ENCODE assay signal across 25 cellular contexts in the genomic region with DNA sequence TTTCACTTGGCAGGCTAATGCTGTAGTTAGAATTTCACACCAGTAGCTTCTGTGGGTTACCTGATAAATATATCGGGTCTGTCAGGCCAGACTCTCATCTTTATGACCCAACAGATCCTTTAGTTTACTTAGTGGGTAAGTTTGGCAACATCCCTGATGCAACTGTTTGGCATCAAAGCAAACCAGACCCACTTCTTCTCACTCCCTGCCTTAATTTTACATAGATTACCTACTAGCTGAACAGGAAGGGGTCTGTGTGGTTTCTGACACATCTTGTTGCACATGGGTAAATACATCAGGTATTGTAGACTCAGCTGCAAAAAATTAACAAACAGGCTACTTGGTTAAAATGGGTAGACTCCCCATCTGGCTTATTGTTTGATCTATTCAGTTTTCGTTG. TPM values are rescaled to one million over a fixed set of nuclear protein-coding genes. Genes with fewer than 3 reads are reported as not detected.
DNase-seq lines count a peak whose midpoint lies in the region; ATAC-seq, FAIRE-seq and TF ChIP-seq lines count a peak whose summit lies in the region.
"Had no signal": no experiment of that assay in that cellular context is flagged by ENCODE, and none has a peak within 500 bp of the region (broad histone marks: within the 10 kb centered on the region; RNA-seq: fewer than 3 reads in every experiment).

No MANE protein-coding gene starts in this region.

- H3K27ac ChIP-seq in CD8-positive, alpha-beta memory T cell (ENCODE audit: low read depth, low read length) = no peak overlapping the region
- no peak overlapping the region for H3K27ac ChIP-seq in neural progenitor cell
- H3K27ac ChIP-seq: body of pancreas, KMS-11, upper lobe of right lung had no signal

- H3K9ac ChIP-seq in Loucy (ENCODE audit: low read depth, low read length, poor library complexity, severe bottlenecking) (no peak overlapping the region), neural progenitor cell (no peak overlapping the region)
- H3K9ac ChIP-seq: KMS-11 had no signal

- H3K9me3 Mint-ChIP-seq in CD8-positive, alpha-beta memory T cell = no peaks in the 10 kb centered on the region
- no peaks in the 10 kb centered on the region for H3K9me3 Mint-ChIP-seq in naive thymus-derived CD8-positive, alpha-beta T cell
- H3K9me3 Mint-ChIP-seq in neural progenitor cell = no peaks in the 10 kb centered on the region

- peak overlapping the region; percentile 23 to 61 (median 53) for H3K4me3 Mint-ChIP-seq in CD8-positive, alpha-beta memory T cell
- H3K4me3 Mint-ChIP-seq in naive thymus-derived CD8-positive, alpha-beta T cell = no peak overlapping the region
- H3K4me3 Mint-ChIP-seq in neural progenitor cell = no peak overlapping the region

- H3F3A ChIP-seq in Loucy (ENCODE audit: low read depth) (no peaks in the 10 kb centered on the region), neural progenitor cell (ENCODE audit: low read depth) (peaks cover 7% of the 10 kb centered on the region)

- peaks cover 0 to 7% of the 10 kb centered on the region in 2 donors for H3K27me3 Mint-ChIP-seq in CD8-positive, alpha-beta memory T cell
- no peaks in the 10 kb centered on the region for H3K27me3 Mint-ChIP-seq in naive thymus-derived CD8-positive, alpha-beta T cell
- peaks cover 32% of the 10 kb centered on the region for H3K27me3 Mint-ChIP-seq in neural progenitor cell (ENCODE audit: insufficient read depth, low read depth)

- peak overlapping the region; percentile 13 for H3K4me2 ChIP-seq in Loucy (ENCODE audit: low read depth, low read length, poor library complexity, severe bottlenecking)
- no peak overlapping the region for H3K4me2 ChIP-seq in neural progenitor cell
- H3K4me2 ChIP-seq: KMS-11 had no signal

- no peak for TF ChIP-seq CTCF in Loucy (conservative IDR thresholded peaks at IDR 0.05; ENCODE audit: low read length)
- TF ChIP-seq CTCF in bronchial epithelial cell (IDR thresholded peaks at IDR 0.05; ENCODE audit: insufficient read depth, low read length, severe bottlenecking) = no peak
- TF ChIP-seq CTCF in neural progenitor cell (IDR thresholded peaks at IDR 0.05) = no peak

- peak in 2 of 5 donors; percentile 52 to 65 for DNase-seq in CD8-positive, alpha-beta memory T cell
- DNase-seq in bronchial epithelial cell (ENCODE audit: low read depth) (peak; percentile 61), NCI-H1930 (lab: John Stamatoyannopoulos, UW) (no peak), neural progenitor cell (ENCODE audit: low spot score) (no peak), activated T-cell treated with anti-CD3 and anti-CD28 coated beads for 4 hours (no peak)
- peak in 1 of 10 donors; percentile 32 for DNase-seq in naive thymus-derived CD8-positive, alpha-beta T cell
- DNase-seq: activated CD4-positive, CD25-positive, alpha-beta regulatory T cell treated with anti-CD3 and anti-CD28 coated beads, Interleukin-2, amount 50 U/mL, for 72 hours; activated gamma-delta T cell; activated T-cell treated with anti-CD3 and anti-CD28 coated beads, Interleukin-2, amount 50 U/mL, for 1 hour; body of pancreas; DMS79 treated with DMSO at 0.1 percent for 48 hours; effector memory CD4-positive, alpha-beta T cell; MV-4-11; NCI-H510A; nucleus accumbens; stimulated activated CD4-positive, alpha-beta T cell treated with anti-CD3 and anti-CD28 coated beads, Interleukin-1b, Interleukin-23, amount 100 ng/mL, for 48 hours; T1000; upper lobe of right lung had no signal

- POLR2A ChIA-PET in CD8-positive, alpha-beta memory T cell (lab: Charles Lee) = interaction anchor here (1.1 to 7.8 kb wide), 3 partner anchors 11 to 270 kb away, joined by 3 to 69 read pairs (median 4); a partner anchor contains a TSS
- POLR2A ChIA-PET in naive thymus-derived CD8-positive, alpha-beta T cell (lab: Charles Lee) = interaction anchor here (0.9 to 9.0 kb wide), 3 partner anchors 16 to 30 kb away, joined by 3 to 128 read pairs (median 8); a partner anchor contains a TSS

- 0 out of 2 replicates have a peak overlapping the region, but pooled peaks have one; percentile 29 for H2AFZ ChIP-seq in Loucy (ENCODE audit: low read length)
- no peak overlapping the region for H2AFZ ChIP-seq in neural progenitor cell (replicated peaks)

- H3K4me1 Mint-ChIP-seq in CD8-positive, alpha-beta memory T cell = peaks cover 32 to 46% (median 34%) of the 10 kb centered on the region in 3 donors
- H3K4me1 Mint-ChIP-seq in naive thymus-derived CD8-positive, alpha-beta T cell = peaks cover 0 to 42% (median 14%) of the 10 kb centered on the region in 4 donors
- H3K4me1 Mint-ChIP-seq in neural progenitor cell = peaks cover 10% of the 10 kb centered on the region

- no peak for ATAC-seq in naive thymus-derived CD8-positive, alpha-beta T cell
- ATAC-seq in HG03378 (IDR thresholded peaks at IDR 0.05; ENCODE audit: unreplicated experiment) = no peak
- ATAC-seq: body of pancreas, upper lobe of right lung had no signal

- FAIRE-seq in bronchial epithelial cell (lab: Jason Lieb, UNC) = no peak
- FAIRE-seq: H1, keratinocyte had no signal

- H3K4me1 ChIP-seq in CD8-positive, alpha-beta memory T cell (ENCODE audit: insufficient read depth, low read length) = peaks cover 18% of the 10 kb centered on the region
- peaks cover 9% of the 10 kb centered on the region for H3K4me1 ChIP-seq in Loucy (ENCODE audit: insufficient read depth, low read length, poor library complexity, severe bottlenecking)
- peaks cover 6% of the 10 kb centered on the region for H3K4me1 ChIP-seq in neural progenitor cell

- H3K36me3 Mint-ChIP-seq in CD8-positive, alpha-beta memory T cell = peaks cover 0 to 19% (median 0%) of the 10 kb centered on the region in 3 donors
- H3K36me3 Mint-ChIP-seq in naive thymus-derived CD8-positive, alpha-beta T cell = no peaks in the 10 kb centered on the region
- no peaks in the 10 kb centered on the region for H3K36me3 Mint-ChIP-seq in neural progenitor cell

- H4K20me1 ChIP-seq in Loucy (ENCODE audit: insufficient read depth, low read length, poor library complexity, severe bottlenecking) (peaks cover 17% of the 10 kb centered on the region), neural progenitor cell (ENCODE audit: low read depth) (peaks cover 11% of the 10 kb centered on the region)

- H3K9me2 ChIP-seq in Loucy (replicated peaks; ENCODE audit: low read depth, low read length) = no peaks in the 10 kb centered on the region

- CTCF ChIA-PET in CD8-positive, alpha-beta memory T cell (lab: Charles Lee) = interaction anchor here (1.8 to 6.3 kb wide), 3 partner anchors 27 to 43 kb away, joined by 4 to 57 read pairs (median 5); a partner anchor contains a TSS

- H3K27me3 ChIP-seq in CD8-positive, alpha-beta memory T cell (ENCODE audit: insufficient read depth, low read length, poor library complexity, severe bottlenecking) = no peaks in the 10 kb centered on the region
- H3K27me3 ChIP-seq in Loucy (ENCODE audit: insufficient read depth, low read length, poor library complexity, severe bottlenecking) = no peaks in the 10 kb centered on the region
- H3K27me3 ChIP-seq in bronchial epithelial cell (ENCODE audit: control insufficient read depth, insufficient read depth, low read length) = no peaks in the 10 kb centered on the region
- H3K27me3 ChIP-seq in neural progenitor cell = peaks cover 72% of the 10 kb centered on the region
- H3K27me3 ChIP-seq: body of pancreas, upper lobe of right lung had no signal

- peak overlapping the region; percentile 84 to 97 (median 94) for H3K27ac Mint-ChIP-seq in CD8-positive, alpha-beta memory T cell
- H3K27ac Mint-ChIP-seq in naive thymus-derived CD8-positive, alpha-beta T cell = peak overlapping the region in 8 of 10 donors; percentile 12 to 87 (median 74)
- H3K27ac Mint-ChIP-seq in neural progenitor cell = no peak overlapping the region

- H3K9me3 ChIP-seq in CD8-positive, alpha-beta memory T cell (ENCODE audit: low read length) = no peaks in the 10 kb centered on the region
- H3K9me3 ChIP-seq in Loucy (ENCODE audit: insufficient read depth, low read depth, low read length) (no peaks in the 10 kb centered on the region), neural progenitor cell (ENCODE audit: low read depth) (no peaks in the 10 kb centered on the region)
- H3K9me3 ChIP-seq: body of pancreas, upper lobe of right lung had no signal

- peaks cover 5% of the 10 kb centered on the region for H3K36me3 ChIP-seq in CD8-positive, alpha-beta memory T cell (ENCODE audit: insufficient read depth, low read length)
- no peaks in the 10 kb centered on the region for H3K36me3 ChIP-seq in Loucy (ENCODE audit: insufficient read depth, low read length)
- peaks cover 4% of the 10 kb centered on the region for H3K36me3 ChIP-seq in bronchial epithelial cell (ENCODE audit: control insufficient read depth, insufficient read depth, low read length)
- H3K36me3 ChIP-seq in neural progenitor cell = no peaks in the 10 kb centered on the region
- H3K36me3 ChIP-seq: upper lobe of right lung had no signal

- peaks cover 17% of the 10 kb centered on the region for H3K79me2 ChIP-seq in Loucy (ENCODE audit: insufficient read depth, low read length)
- H3K79me2 ChIP-seq in neural progenitor cell (ENCODE audit: low read depth) = peaks cover 16% of the 10 kb centered on the region

- no peak overlapping the region for H3K4me3 ChIP-seq in CD8-positive, alpha-beta memory T cell (ENCODE audit: low read length)
- H3K4me3 ChIP-seq in Loucy (ENCODE audit: low read length, poor library complexity, severe bottlenecking) (no peak overlapping the region), bronchial epithelial cell (ENCODE audit: low read depth, low read length) (no peak overlapping the region), neural progenitor cell (no peak overlapping the region)
- H3K4me3 ChIP-seq: body of pancreas, lung, skin epidermis, upper lobe of right lung had no signal

RNA-seq across cellular contexts. Expression of a gene that starts 3.2 kb away (rescaled TPM):
- 100 to 1,000 TPM; 222 to 245 TPM for total RNA-seq in CD8-positive, alpha-beta memory T cell
- polyA plus RNA-seq in CD8-positive, alpha-beta memory T cell = 467 TPM
- total RNA-seq in bronchial epithelial cell = 519 and 695 TPM in 2 replicates
- total RNA-seq in naive thymus-derived CD8-positive, alpha-beta T cell = 100 to 1,000 TPM; 189 to 202 TPM
- polyA plus RNA-seq in naive thymus-derived CD8-positive, alpha-beta T cell = 100 to 1,000 TPM; 369 to 466 (median 374) TPM
- total RNA-seq in neural progenitor cell (ENCODE audit: low replicate concordance) = 87.7 and 119 TPM in 2 replicates

RNA-seq across cellular contexts. Expression of a gene that starts 12.8 kb away (rescaled TPM):
- total RNA-seq in CD8-positive, alpha-beta memory T cell = 1 to 10 TPM in 1 of 2 experiments, under 1 TPM in 1; 0.57 to 1.1 TPM
- polyA plus RNA-seq in CD8-positive, alpha-beta memory T cell = not detected
- 2.9 and 5.5 TPM in 2 replicates for total RNA-seq in bronchial epithelial cell
- 1 to 10 TPM; 2.6 to 2.8 TPM for total RNA-seq in naive thymus-derived CD8-positive, alpha-beta T cell
- under 1 TPM in 2 of 3 donors, not detected in 1; 0.16 to 0.22 TPM for polyA plus RNA-seq in naive thymus-derived CD8-positive, alpha-beta T cell
- total RNA-seq in neural progenitor cell (ENCODE audit: low replicate concordance) = 0.25 TPM in 1 of 2 replicates, not detected in the other

RNA-seq across cellular contexts. Expression of a gene that starts 27.8 kb away (rescaled TPM):
- 10 to 100 TPM; 70.0 to 71.8 TPM for total RNA-seq in CD8-positive, alpha-beta memory T cell
- polyA plus RNA-seq in CD8-positive, alpha-beta memory T cell = 146 TPM
- 43.2 and 87.7 TPM in 2 replicates for total RNA-seq in bronchial epithelial cell
- 10 to 100 TPM; 61.9 to 64.8 TPM for total RNA-seq in naive thymus-derived CD8-positive, alpha-beta T cell
- polyA plus RNA-seq in naive thymus-derived CD8-positive, alpha-beta T cell = 100 to 1,000 TPM in 2 of 3 donors, 10 to 100 TPM in 1; 96.9 to 130 (median 103) TPM
- total RNA-seq in neural progenitor cell (ENCODE audit: low replicate concordance) = 42.4 and 68.3 TPM in 2 replicates

RNA-seq across cellular contexts. Expression of a gene that starts 28.7 kb away (rescaled TPM):
- 10 to 100 TPM; 12.6 to 13.6 TPM for total RNA-seq in CD8-positive, alpha-beta memory T cell
- 5.4 TPM for polyA plus RNA-seq in CD8-positive, alpha-beta memory T cell
- total RNA-seq in bronchial epithelial cell (2.0 and 2.6 TPM in 2 replicates), neural progenitor cell (ENCODE audit: low replicate concordance) (2.2 and 6.7 TPM in 2 replicates)
- 10 to 100 TPM; 11.0 to 12.3 TPM for total RNA-seq in naive thymus-derived CD8-positive, alpha-beta T cell
- 1 to 10 TPM; 3.3 to 4.2 (median 3.4) TPM for polyA plus RNA-seq in naive thymus-derived CD8-positive, alpha-beta T cell

RNA-seq across cellular contexts. Expression of a gene that starts 33.8 kb away (rescaled TPM):
- 10 to 100 TPM; 28.7 to 29.2 TPM for total RNA-seq in CD8-positive, alpha-beta memory T cell
- 21.4 TPM for polyA plus RNA-seq in CD8-positive, alpha-beta memory T cell
- total RNA-seq in bronchial epithelial cell (16.1 and 17.1 TPM in 2 replicates), neural progenitor cell (ENCODE audit: low replicate concordance) (11.8 and 19.7 TPM in 2 replicates)
- total RNA-seq in naive thymus-derived CD8-positive, alpha-beta T cell = 10 to 100 TPM; 26.0 to 28.1 TPM
- 10 to 100 TPM; 12.9 to 25.6 (median 20.0) TPM for polyA plus RNA-seq in naive thymus-derived CD8-positive, alpha-beta T cell

Comparison
In these comparisons a context has a peak if more than half of its experiments do, and no peak if none do; other contexts are left out.
1. H3K4me3 Mint-ChIP-seq: peak in CD8-positive, alpha-beta memory T cell (7 of 7); none in naive thymus-derived CD8-positive, alpha-beta T cell (0 of 10) and neural progenitor cell (single experiment).